ENCODE assay signal across 31 cellular contexts in genomic region chr18:47187721-47188120, GRCh38.
"Had no signal": no experiment of that assay in that cellular context is flagged by ENCODE, and none has a peak within 500 bp of the region (broad histone marks: within the 10 kb centered on the region; RNA-seq: fewer than 3 reads in every experiment).

No MANE protein-coding gene starts in this region.

- H3K36me3 ChIP-seq: ascending aorta, cardiac muscle cell, WERI-Rb-1 had no signal

- ATAC-seq: activated CD4-positive, alpha-beta T cell treated with anti-CD3 and anti-CD28 coated beads for 36 hours; activated CD4-positive, CD25-positive, alpha-beta regulatory T cell treated with anti-CD3 and anti-CD28 coated beads, Interleukin-2, amount 50 U/mL, for 24 hours; activated CD8-positive, alpha-beta memory T cell treated with anti-CD3 and anti-CD28 coated beads, Interleukin-2, amount 10 ng/mL, durations not matched to agents 7 days and 5 days; activated CD8-positive, alpha-beta T cell treated with anti-CD3 and anti-CD28 coated beads, Interleukin-2, amount 10 ng/mL, durations not matched to agents 7 days and 5 days; activated naive CD8-positive, alpha-beta T cell treated with anti-CD3 and anti-CD28 coated beads, Interleukin-2, amount 50 U/mL, for 24 hours; WTC11 had no signal

- H3K9me3 ChIP-seq: ascending aorta had no signal

- H3K4me3 ChIP-seq: ascending aorta, cardiac muscle cell had no signal

- H3K27me3 ChIP-seq: ascending aorta, cardiac muscle cell had no signal

- FAIRE-seq: bronchial epithelial cell, TTC549 had no signal

- H3K27ac ChIP-seq: ascending aorta, cardiac muscle cell, WERI-Rb-1 had no signal

- H3K4me1 ChIP-seq: ascending aorta had no signal

- DNase-seq: activated CD4-positive, alpha-beta memory T cell treated with anti-CD3 and anti-CD28 coated beads, Interleukin-2, amount 10 ng/mL, durations not matched to agents 7 days and 5 days; activated CD4-positive, alpha-beta T cell treated with anti-CD3 and anti-CD28 coated beads for 1 hour; activated CD4-positive, alpha-beta T cell treated with anti-CD3 and anti-CD28 coated beads for 36 hours; activated CD4-positive, alpha-beta T cell treated with anti-CD3 and anti-CD28 coated beads for 48 hours; activated CD4-positive, alpha-beta T cell treated with anti-CD3 and anti-CD28 coated beads, Interleukin-2, amount 10 ng/mL, durations not matched to agents 7 days and 5 days; activated CD4-positive, alpha-beta T cell treated with anti-CD3 and anti-CD28 coated beads, Interleukin-2, amount 50 U/mL, for 48 hours; activated CD4-positive, CD25-positive, alpha-beta regulatory T cell; activated CD8-positive, alpha-beta memory T cell treated with anti-CD3 and anti-CD28 coated beads for 24 hours; activated CD8-positive, alpha-beta memory T cell treated with anti-CD3 and anti-CD28 coated beads, Interleukin-2, amount 10 ng/mL, durations not matched to agents 7 days and 5 days; activated CD8-positive, alpha-beta memory T cell treated with anti-CD3 and anti-CD28 coated beads, Interleukin-2, amount 50 U/mL, for 48 hours; activated CD8-positive, alpha-beta T cell treated with anti-CD3 and anti-CD28 coated beads, Interleukin-2, amount 10 ng/mL, durations not matched to agents 7 days and 5 days; activated effector memory CD4-positive, alpha-beta T cell treated with Interleukin-2 at 50 U/mL for 16 hours; activated gamma-delta T cell; activated naive CD4-positive, alpha-beta T cell treated with anti-CD3 and anti-CD28 coated beads, Interleukin-2, amount 10 ng/mL, durations not matched to agents 7 days and 5 days; activated naive CD4-positive, alpha-beta T cell treated with Interleukin-2 at 50 U/mL for 16 hours; activated naive CD8-positive, alpha-beta T cell treated with anti-CD3 and anti-CD28 coated beads, Interleukin-2, amount 10 ng/mL, durations not matched to agents 7 days and 5 days; activated naive CD8-positive, alpha-beta T cell treated with anti-CD3 and anti-CD28 coated beads, Interleukin-2, amount 50 U/mL, for 24 hours; activated T-cell treated with anti-CD3 and anti-CD28 coated beads, Interleukin-2, amount 50 U/mL, for 24 hours; activated T-cell treated with anti-CD3 and anti-CD28 coated beads, Interleukin-2, amount 50 U/mL, for 48 hours; amygdala; anterior cingulate cortex; T-helper 1 cell; T-helper 2 cell; T-helper 9 cell; WERI-Rb-1 had no signal
